16 cellular contexts compared by ENCODE assay signal in genomic region chr1:167974698-167975097, GRCh38. TPM values are rescaled to one million over a fixed set of nuclear protein-coding genes. Genes with fewer than 3 reads are reported as not detected.
DNase-seq lines count a peak whose midpoint lies in the region; ATAC-seq and TF ChIP-seq lines count a peak whose summit lies in the region.
"Had no signal": no experiment of that assay in that cellular context is flagged by ENCODE, and none has a peak within 500 bp of the region (broad histone marks: within the 10 kb centered on the region; RNA-seq: fewer than 3 reads in every experiment).

No MANE protein-coding gene starts in this region.

- no peaks in the 10 kb centered on the region for H3K27me3 ChIP-seq in liver (ENCODE audit: control insufficient read depth in 4 of 4, insufficient read depth in 4 of 4, low read length in 3 of 4)
- H3K27me3 ChIP-seq: BE2C, BLaER1 had no signal

- WGBS in liver: 34% methylated on average over 4 of the region's 4 CpGs

- H3K4me1 ChIP-seq in liver (ENCODE audit: control insufficient read depth in 4 of 4, insufficient read depth in 4 of 4, low read length in 3 of 4): peaks cover 0 to 24% (median 12%) of the 10 kb centered on the region in 4 donors
- H3K4me1 ChIP-seq: BE2C, BLaER1 had no signal

- DNase-seq in left lobe of liver (ENCODE audit: low spot score): no peak
- DNase-seq: 8988T; ACHN; BE2C; C1 segment of cervical spinal cord; CD4-positive, alpha-beta memory T cell; CD4-positive, CD25-positive, alpha-beta regulatory T cell; CD8-positive, alpha-beta memory T cell; COR-L47; DMS79 treated with DMSO at 0.1 percent for 48 hours; GF-D8 had no signal

- no peak for TF ChIP-seq CTCF in liver (IDR thresholded peaks at IDR 0.05; ENCODE audit: low read depth, low read length, missing input control)

- peak overlapping the region in 1 of 2 donors; percentile 57 for H3K9ac ChIP-seq in liver (ENCODE audit: low read depth in 1 of 2, low read length in 2 of 2)
- H3K9ac ChIP-seq: BLaER1 had no signal

- H3K27ac ChIP-seq in liver (ENCODE audit: low read depth in 1 of 2, low read length in 2 of 2): peak overlapping the region; percentile 14 to 67
- H3K27ac ChIP-seq: BLaER1 had no signal

- H3K36me3 ChIP-seq in liver (ENCODE audit: control insufficient read depth in 4 of 4, insufficient read depth in 3 of 4, low read depth in 1 of 4, low read length in 3 of 4): peaks cover 0 to 6% (median 4%) of the 10 kb centered on the region in 4 donors

- peak; percentile 11 to 34 for TF ChIP-seq RAD21 in liver (IDR thresholded peaks at IDR 0.05)

- H3K4me3 ChIP-seq in liver (ENCODE audit: low read depth in 1 of 3, low read length in 3 of 3): no peak overlapping the region
- H3K4me3 ChIP-seq: BLaER1 had no signal

- ATAC-seq in left lobe of liver: peak; percentile 83
- no peak for ATAC-seq in HG03457 (IDR thresholded peaks at IDR 0.05; ENCODE audit: unreplicated experiment)
- no peak for ATAC-seq in GM18858 (IDR thresholded peaks at IDR 0.05; ENCODE audit: unreplicated experiment)
- ATAC-seq in GM21576 (IDR thresholded peaks at IDR 0.05; ENCODE audit: unreplicated experiment): no peak

- H3K9me3 ChIP-seq in liver (ENCODE audit: control insufficient read depth in 4 of 4, low read length in 3 of 4): no peaks in the 10 kb centered on the region
- H3K9me3 ChIP-seq: BE2C, BLaER1 had no signal

TF ChIP-seq in liver, 16 proteins besides CTCF, POLR2A, EP300 and RAD21:
- TF ChIP-seq HNF4G (IDR thresholded peaks at IDR 0.05): peak; percentile 46
- TF ChIP-seq YY1 (IDR thresholded peaks at IDR 0.05): peak; percentile 35
- no peak for TF ChIP-seq NR2F2 (IDR thresholded peaks at IDR 0.05)
- peak; percentile 36 to 49 for TF ChIP-seq RXRA (IDR thresholded peaks at IDR 0.05)
- TF ChIP-seq ZBTB33 (IDR thresholded peaks at IDR 0.05): peak; percentile 38
- TF ChIP-seq EGR1 (IDR thresholded peaks at IDR 0.05; ENCODE audit: low read depth in 2 of 2): no peak
- TF ChIP-seq SP1 (IDR thresholded peaks at IDR 0.05): peak; percentile 65
- TF ChIP-seq FOXA2 (IDR thresholded peaks at IDR 0.05): peak; percentile 56
- no peak for TF ChIP-seq ATF3 (IDR thresholded peaks at IDR 0.05)
- no peak for TF ChIP-seq REST (IDR thresholded peaks at IDR 0.05)
- no peak for TF ChIP-seq GABPA (IDR thresholded peaks at IDR 0.05 in 1 of 2, conservative IDR thresholded peaks at IDR 0.05 in 1 of 2)
- peak; percentile 85 to 88 for TF ChIP-seq HNF4A (conservative IDR thresholded peaks at IDR 0.05)
- no peak for TF ChIP-seq TAF1 (conservative IDR thresholded peaks at IDR 0.05)

RNA-seq across cellular contexts. Expression of gene MPC2, which starts 37.8 kb away (rescaled TPM):
- total RNA-seq in left lobe of liver (158 TPM), liver (100 to 1,000 TPM in 1 of 2 donors, 10 to 100 TPM in 1; 78.8 to 118 TPM)
- polyA plus RNA-seq in liver: 100 to 1,000 TPM; 137 to 369 TPM

RNA-seq across cellular contexts. Expression of gene DCAF6, which starts 38.2 kb away (rescaled TPM):
- total RNA-seq in left lobe of liver: 49.0 TPM
- 100 to 1,000 TPM in 1 of 2 donors, 10 to 100 TPM in 1; 77.6 to 105 TPM for total RNA-seq in liver
- 10 to 100 TPM; 33.5 to 64.5 TPM for polyA plus RNA-seq in liver
